Comparison of ENCODE assay signal across 8 cellular contexts in genomic region chrX:139204903-139205667, GRCh38.
A peak's percentile ranks its signal among the peaks of the same experiment; 100 is the strongest.
DNase-seq lines count a peak whose midpoint lies in the region; ATAC-seq lines count a peak whose summit lies in the region.

No MANE protein-coding gene starts in this region.

- peaks cover 19% of the 10 kb centered on the region for H3K27me3 Mint-ChIP-seq in activated naive CD8-positive, alpha-beta T cell treated with anti-CD3 and anti-CD28 coated beads, Interleukin-2, amount 10 ng/mL, durations not matched to agents 7 days and 5 days

- peak; percentile 6 for DNase-seq in HK-2 (ENCODE audit: unreplicated experiment)
- peak; percentile 26 for DNase-seq in activated naive CD8-positive, alpha-beta T cell treated with anti-CD3 and anti-CD28 coated beads, Interleukin-2, amount 10 ng/mL, durations not matched to agents 7 days and 5 days
- DNase-seq in DMS79 treated with DMSO at 0.1 percent for 48 hours (lab: John Stamatoyannopoulos, UW), result no peak
- no peak for DNase-seq in Karpas-422

- H3K27ac Mint-ChIP-seq in activated naive CD8-positive, alpha-beta T cell treated with anti-CD3 and anti-CD28 coated beads, Interleukin-2, amount 10 ng/mL, durations not matched to agents 7 days and 5 days, result no peak overlapping the region

- H3K9me3 Mint-ChIP-seq in activated naive CD8-positive, alpha-beta T cell treated with anti-CD3 and anti-CD28 coated beads, Interleukin-2, amount 10 ng/mL, durations not matched to agents 7 days and 5 days, result no peaks in the 10 kb centered on the region

- H3K9me2 ChIP-seq in Karpas-422 (replicated peaks; ENCODE audit: insufficient read depth, low read length), result no peaks in the 10 kb centered on the region

- no peaks in the 10 kb centered on the region for H3K4me1 Mint-ChIP-seq in activated naive CD8-positive, alpha-beta T cell treated with anti-CD3 and anti-CD28 coated beads, Interleukin-2, amount 10 ng/mL, durations not matched to agents 7 days and 5 days

- POLR2A ChIA-PET in activated naive CD8-positive, alpha-beta T cell treated with anti-CD3 and anti-CD28 coated beads, Interleukin-2, amount 10 ng/mL, durations not matched to agents 7 days and 5 days (lab: Charles Lee), result interaction anchor here (0.7 kb wide), 1 partner anchor 9 kb away, joined by 3 read pairs; no protein-coding TSS in a partner anchor

- peak overlapping the region in 10 of 11 experiments; percentile 2 to 78 (median 68); a peak in 20 of 22 replicates for H3K27ac ChIP-seq in BLaER1 treated with 17β-estradiol and CSF1 and Interleukin-3, amounts not matched to agents 10 nM and 100 nM
- H3K27ac ChIP-seq in skin epidermis (peak overlapping the region in 3 of 21 experiments; percentile 4 to 27 (median 26)), Karpas-422 (ENCODE audit: low read length) (no peak overlapping the region)

- no peaks in the 10 kb centered on the region for H3K36me3 ChIP-seq in BLaER1 treated with 17β-estradiol and CSF1 and Interleukin-3, amounts not matched to agents 10 nM and 100 nM
- H3K36me3 ChIP-seq in Karpas-422 (ENCODE audit: insufficient read depth, low read length), result no peaks in the 10 kb centered on the region

- H3K9me3 ChIP-seq in BLaER1 treated with 17β-estradiol and CSF1 and Interleukin-3, amounts not matched to agents 10 nM and 100 nM (replicated peaks in 1 of 11), result peaks cover 0 to 24% (median 9%) of the 10 kb centered on the region in 11 experiments; a peak in 13 of 22 replicates
- H3K9me3 ChIP-seq in iPS-18c (ENCODE audit: control insufficient read depth, insufficient read depth, low read length) (peaks cover 4% of the 10 kb centered on the region), Karpas-422 (ENCODE audit: low read length) (peaks cover 2% of the 10 kb centered on the region; the same call in 1 of the 2 replicates)

- H3K36me3 Mint-ChIP-seq in activated naive CD8-positive, alpha-beta T cell treated with anti-CD3 and anti-CD28 coated beads, Interleukin-2, amount 10 ng/mL, durations not matched to agents 7 days and 5 days, result no peaks in the 10 kb centered on the region

- peak overlapping the region; percentile 72 to 89 (median 85) for H3K4me2 ChIP-seq in BLaER1 treated with 17β-estradiol and CSF1 and Interleukin-3, amounts not matched to agents 10 nM and 100 nM
- H3K4me2 ChIP-seq in Karpas-422 (ENCODE audit: low read depth, low read length, poor library complexity, severe bottlenecking), result no peak overlapping the region

- ATAC-seq in activated naive CD8-positive, alpha-beta T cell treated with anti-CD3 and anti-CD28 coated beads, Interleukin-2, amount 10 ng/mL, durations not matched to agents 7 days and 5 days (ENCODE audit: low read depth), result no peak
- ATAC-seq in HG03159 (IDR thresholded peaks at IDR 0.05; ENCODE audit: unreplicated experiment), result no peak

- H3K4me3 ChIP-seq in BLaER1 treated with 17β-estradiol and CSF1 and Interleukin-3, amounts not matched to agents 10 nM and 100 nM, result peak overlapping the region; percentile 57 to 71 (median 66)
- peak overlapping the region; percentile 51; the same call in 1 of the 2 replicates for H3K4me3 ChIP-seq in iPS-18c (ENCODE audit: insufficient read depth, low read depth, low read length)
- H3K4me3 ChIP-seq in skin epidermis, result peak overlapping the region; percentile 5 to 48 (median 35)
- H3K4me3 ChIP-seq in Karpas-422 (ENCODE audit: low read length), result no peak overlapping the region

- peaks cover 0 to 5% (median 0%) of the 10 kb centered on the region in 11 experiments; a peak in 3 of 22 replicates for H4K20me1 ChIP-seq in BLaER1 treated with 17β-estradiol and CSF1 and Interleukin-3, amounts not matched to agents 10 nM and 100 nM
- H4K20me1 ChIP-seq in Karpas-422 (ENCODE audit: insufficient read depth, low read depth, low read length), result no peaks in the 10 kb centered on the region

- H3K79me2 ChIP-seq in Karpas-422 (ENCODE audit: low read length), result no peaks in the 10 kb centered on the region

- H2AFZ ChIP-seq in Karpas-422 (ENCODE audit: low read length), result no peak overlapping the region

- peak overlapping the region; percentile 60 to 84 (median 75); a peak in 21 of 22 replicates for H3K9ac ChIP-seq in BLaER1 treated with 17β-estradiol and CSF1 and Interleukin-3, amounts not matched to agents 10 nM and 100 nM
- H3K9ac ChIP-seq in Karpas-422 (ENCODE audit: low read length), result no peak overlapping the region

- H3K27me3 ChIP-seq in BLaER1 treated with 17β-estradiol and CSF1 and Interleukin-3, amounts not matched to agents 10 nM and 100 nM, result peaks cover 65 to 87% (median 78%) of the 10 kb centered on the region in 11 experiments
- H3K27me3 ChIP-seq in Karpas-422 (ENCODE audit: low read length), result no peaks in the 10 kb centered on the region

- peak overlapping the region; percentile 61 for H3K4me3 Mint-ChIP-seq in activated naive CD8-positive, alpha-beta T cell treated with anti-CD3 and anti-CD28 coated beads, Interleukin-2, amount 10 ng/mL, durations not matched to agents 7 days and 5 days

- H3K4me1 ChIP-seq in BLaER1 treated with 17β-estradiol and CSF1 and Interleukin-3, amounts not matched to agents 10 nM and 100 nM, result no peaks in the 10 kb centered on the region
- H3K4me1 ChIP-seq in Karpas-422 (ENCODE audit: low read length), result no peaks in the 10 kb centered on the region

Comparison
In these comparisons a context has a peak if more than half of its experiments do, and no peak if none do; other contexts are left out.
1. DNase-seq: peak in HK-2 (single experiment) and activated naive CD8-positive, alpha-beta T cell treated with anti-CD3 and anti-CD28 coated beads, Interleukin-2, amount 10 ng/mL, durations not matched to agents 7 days and 5 days (single experiment); none in DMS79 treated with DMSO at 0.1 percent for 48 hours (single experiment) and Karpas-422 (single experiment).